Comparison of ENCODE assay signal across 1 cellular context in genomic region chr14:102262894-102263462, GRCh38.
A peak's percentile ranks its signal among the peaks of the same experiment; 100 is the strongest.
TF ChIP-seq lines count a peak whose summit lies in the region.

No MANE protein-coding gene starts in this region.

TF ChIP-seq in HEK293, 187 proteins besides CTCF, POLR2A, EP300 and RAD21 (continued from another document):
- TF ChIP-seq ZNF26 (tag by site-specific recombination; IDR thresholded peaks at IDR 0.05) (no peak), ZNF692 (tag by site-specific recombination; IDR thresholded peaks at IDR 0.05) (peak; percentile 70), GLI4 (tag by site-specific recombination; IDR thresholded peaks at IDR 0.05) (no peak), GLIS1 (tag by site-specific recombination; IDR thresholded peaks at IDR 0.05) (peak; percentile 89), ZNF785 (tag by site-specific recombination; IDR thresholded peaks at IDR 0.05) (no peak), ZBTB17 (tag by site-specific recombination; IDR thresholded peaks at IDR 0.05) (peak; percentile 97), ZSCAN30 (tag by site-specific recombination; IDR thresholded peaks at IDR 0.05) (peak; percentile 66), KLF17 (tag by site-specific recombination; IDR thresholded peaks at IDR 0.05) (no peak), HIC1 (tag by site-specific recombination; IDR thresholded peaks at IDR 0.05) (no peak), ZNF600 (tag by site-specific recombination; IDR thresholded peaks at IDR 0.05) (peak; percentile 57), BCL11B (tag by site-specific recombination; IDR thresholded peaks at IDR 0.05; ENCODE audit: low read depth) (no peak)
